In the genomic region with DNA sequence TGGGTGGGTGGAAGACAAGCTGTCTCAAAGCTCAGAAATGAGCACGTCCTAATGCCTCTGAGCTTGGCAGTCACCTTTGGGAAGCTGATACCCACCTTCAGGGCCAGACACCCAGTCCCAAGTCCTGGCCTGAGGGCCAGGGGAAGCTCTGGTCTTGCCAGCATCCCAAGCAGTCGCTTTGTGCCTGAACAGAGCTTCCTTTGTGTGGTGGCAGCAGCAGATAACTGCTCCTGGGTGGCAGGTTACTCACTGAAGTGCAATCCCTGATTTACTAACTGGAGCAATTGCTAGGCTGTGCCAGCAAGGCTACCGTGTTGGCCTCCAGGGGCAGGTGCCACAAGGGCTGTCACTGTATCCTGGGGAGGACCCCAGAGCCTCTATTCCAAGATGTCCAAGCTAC, we compare ENCODE assay signal across 1 cellular context.
TF ChIP-seq lines count a peak whose summit lies in the region.

No MANE protein-coding gene starts in this region.

TF ChIP-seq in IMR-90, 13 proteins besides CTCF, POLR2A, EP300 and RAD21 (continued from another document):
- TF ChIP-seq NFE2L2 (IDR thresholded peaks at IDR 0.05; ENCODE audit: low read depth, low read length) (no peak), RFX5 (IDR thresholded peaks at IDR 0.05; ENCODE audit: low read depth, low read length) (no peak), SMC3 (IDR thresholded peaks at IDR 0.05; ENCODE audit: low read depth, low read length) (no peak), RCOR1 (IDR thresholded peaks at IDR 0.05; ENCODE audit: insufficient replicate concordance, low read length) (no peak), MXI1 (IDR thresholded peaks at IDR 0.05; ENCODE audit: borderline replicate concordance, low read depth, low read length) (no peak), CEBPB (IDR thresholded peaks at IDR 0.05; ENCODE audit: low read depth, low read length) (no peak), MAZ (IDR thresholded peaks at IDR 0.05; ENCODE audit: borderline replicate concordance, low read depth, low read length) (no peak), CHD1 (IDR thresholded peaks at IDR 0.05; ENCODE audit: low read depth, low read length) (no peak), BHLHE40 (IDR thresholded peaks at IDR 0.05; ENCODE audit: low read depth, low read length) (no peak), MAFK (IDR thresholded peaks at IDR 0.05; ENCODE audit: low read depth, low read length) (no peak)
- TF ChIP-seq, protein P1, sequence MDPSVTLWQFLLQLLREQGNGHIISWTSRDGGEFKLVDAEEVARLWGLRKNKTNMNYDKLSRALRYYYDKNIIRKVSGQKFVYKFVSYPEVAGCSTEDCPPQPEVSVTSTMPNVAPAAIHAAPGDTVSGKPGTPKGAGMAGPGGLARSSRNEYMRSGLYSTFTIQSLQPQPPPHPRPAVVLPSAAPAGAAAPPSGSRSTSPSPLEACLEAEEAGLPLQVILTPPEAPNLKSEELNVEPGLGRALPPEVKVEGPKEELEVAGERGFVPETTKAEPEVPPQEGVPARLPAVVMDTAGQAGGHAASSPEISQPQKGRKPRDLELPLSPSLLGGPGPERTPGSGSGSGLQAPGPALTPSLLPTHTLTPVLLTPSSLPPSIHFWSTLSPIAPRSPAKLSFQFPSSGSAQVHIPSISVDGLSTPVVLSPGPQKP (IDR thresholded peaks at IDR 0.05; ENCODE audit: borderline replicate concordance, low read depth, low read length) = no peak
- TF ChIP-seq, protein P2, sequence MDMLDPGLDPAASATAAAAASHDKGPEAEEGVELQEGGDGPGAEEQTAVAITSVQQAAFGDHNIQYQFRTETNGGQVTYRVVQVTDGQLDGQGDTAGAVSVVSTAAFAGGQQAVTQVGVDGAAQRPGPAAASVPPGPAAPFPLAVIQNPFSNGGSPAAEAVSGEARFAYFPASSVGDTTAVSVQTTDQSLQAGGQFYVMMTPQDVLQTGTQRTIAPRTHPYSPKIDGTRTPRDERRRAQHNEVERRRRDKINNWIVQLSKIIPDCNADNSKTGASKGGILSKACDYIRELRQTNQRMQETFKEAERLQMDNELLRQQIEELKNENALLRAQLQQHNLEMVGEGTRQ (IDR thresholded peaks at IDR 0.05; ENCODE audit: low read depth, low read length) = no peak
